In genomic region chrX:46626566-46626965, GRCh38 we compare ENCODE assay signal across 13 cellular contexts. TPM values are rescaled to one million over a fixed set of nuclear protein-coding genes. Genes with fewer than 3 reads are reported as not detected.
DNase-seq lines count a peak whose midpoint lies in the region; ATAC-seq and TF ChIP-seq lines count a peak whose summit lies in the region.
"Had no signal": no experiment of that assay in that cellular context is flagged by ENCODE, and none has a peak within 500 bp of the region (broad histone marks: within the 10 kb centered on the region; RNA-seq: fewer than 3 reads in every experiment).

No MANE protein-coding gene starts in this region.

- H3K9ac ChIP-seq in Loucy (ENCODE audit: low read depth, low read length, poor library complexity, severe bottlenecking) = no peak overlapping the region

- no peak overlapping the region for H2AFZ ChIP-seq in Loucy (ENCODE audit: low read length)

- POLR2A ChIA-PET in activated CD4-positive, alpha-beta T cell treated with anti-CD3 and anti-CD28 coated beads for 36 hours (lab: Charles Lee) = no interaction called here

- peak; percentile 55 for DNase-seq in activated CD4-positive, alpha-beta T cell treated with anti-CD3 and anti-CD28 coated beads for 36 hours
- DNase-seq in activated CD4-positive, alpha-beta T cell treated with anti-CD3 and anti-CD28 coated beads, Interleukin-2, amount 50 U/mL, for 1 hour = no peak
- DNase-seq in activated CD4-positive, alpha-beta T cell treated with anti-CD3 and anti-CD28 coated beads, Interleukin-2, amount 50 U/mL, for 48 hours = peak; percentile 20 to 30
- DNase-seq in medulla oblongata (ENCODE audit: extremely low spot score) (peak; percentile 8), NCI-H187 treated with DMSO at 0.1 percent for 48 hours (lab: John Stamatoyannopoulos, UW) (no peak)
- DNase-seq: 8988T, amygdala, erythroblast, islet precursor cell, NCI-H345 had no signal

- no peaks in the 10 kb centered on the region for H3K36me3 ChIP-seq in Loucy (ENCODE audit: insufficient read depth, low read length)

- intact Hi-C loops in activated CD4-positive, alpha-beta T cell treated with anti-CD3 and anti-CD28 coated beads for 36 hours (cut with DNase I, micrococcal nuclease) = loop anchor here (2.0 to 5.0 kb wide), 2 partner anchors 39 to 40 kb away; no protein-coding TSS in a partner anchor

- TF ChIP-seq CTCF in Loucy (conservative IDR thresholded peaks at IDR 0.05; ENCODE audit: low read length) = no peak

- ATAC-seq in activated CD4-positive, alpha-beta T cell treated with anti-CD3 and anti-CD28 coated beads for 36 hours = peak; percentile 84
- no peak for ATAC-seq in HG03280 (IDR thresholded peaks at IDR 0.05; ENCODE audit: unreplicated experiment)
- no peak for ATAC-seq in GM18511 (IDR thresholded peaks at IDR 0.05; ENCODE audit: unreplicated experiment)

- H3K9me3 Mint-ChIP-seq in activated CD4-positive, alpha-beta T cell treated with anti-CD3 and anti-CD28 coated beads for 36 hours (ENCODE audit: low read depth) = no peaks in the 10 kb centered on the region

- H3K4me3 ChIP-seq in Loucy (ENCODE audit: low read length, poor library complexity, severe bottlenecking) = no peak overlapping the region

- H3K4me2 ChIP-seq in Loucy (ENCODE audit: low read depth, low read length, poor library complexity, severe bottlenecking) = peak overlapping the region; percentile 38

- H3K27me3 Mint-ChIP-seq in activated CD4-positive, alpha-beta T cell treated with anti-CD3 and anti-CD28 coated beads for 36 hours = no peaks in the 10 kb centered on the region

- H3K9me2 ChIP-seq in Loucy (replicated peaks; ENCODE audit: low read depth, low read length) = no peaks in the 10 kb centered on the region

- no peaks in the 10 kb centered on the region for H3F3A ChIP-seq in Loucy (ENCODE audit: low read depth)

- CTCF ChIA-PET in activated CD4-positive, alpha-beta T cell treated with anti-CD3 and anti-CD28 coated beads for 36 hours (lab: Charles Lee) = interaction anchor here (0.6 kb wide), 1 partner anchor 46 kb away, joined by 3 read pairs; no protein-coding TSS in a partner anchor

- peak overlapping the region; percentile 20 for H3K27ac Mint-ChIP-seq in activated CD4-positive, alpha-beta T cell treated with anti-CD3 and anti-CD28 coated beads for 36 hours

- no peaks in the 10 kb centered on the region for H3K9me3 ChIP-seq in Loucy (ENCODE audit: insufficient read depth, low read depth, low read length)

- peaks cover 39% of the 10 kb centered on the region for H3K36me3 Mint-ChIP-seq in activated CD4-positive, alpha-beta T cell treated with anti-CD3 and anti-CD28 coated beads for 36 hours (ENCODE audit: low read depth)

- peaks cover 24% of the 10 kb centered on the region for H3K4me1 ChIP-seq in Loucy (ENCODE audit: insufficient read depth, low read length, poor library complexity, severe bottlenecking)

- H4K20me1 ChIP-seq in Loucy (ENCODE audit: insufficient read depth, low read length, poor library complexity, severe bottlenecking) = no peaks in the 10 kb centered on the region

- no peaks in the 10 kb centered on the region for H3K27me3 ChIP-seq in Loucy (ENCODE audit: insufficient read depth, low read length, poor library complexity, severe bottlenecking)

- peaks cover 37% of the 10 kb centered on the region for H3K4me1 Mint-ChIP-seq in activated CD4-positive, alpha-beta T cell treated with anti-CD3 and anti-CD28 coated beads for 36 hours

- no peaks in the 10 kb centered on the region for H3K79me2 ChIP-seq in Loucy (ENCODE audit: insufficient read depth, low read length)

- H3K4me3 Mint-ChIP-seq in activated CD4-positive, alpha-beta T cell treated with anti-CD3 and anti-CD28 coated beads for 36 hours = no peak overlapping the region

RNA-seq across cellular contexts. Expression of gene CHST7, which starts 53.0 kb away (rescaled TPM):
- total RNA-seq in activated CD4-positive, alpha-beta T cell treated with anti-CD3 and anti-CD28 coated beads for 36 hours = 1 to 10 TPM; 2.0 to 2.5 TPM

Comparison
In these comparisons a context has a peak if more than half of its experiments do, and no peak if none do; other contexts are left out.
1. DNase-seq: peak in activated CD4-positive, alpha-beta T cell treated with anti-CD3 and anti-CD28 coated beads for 36 hours (single experiment), activated CD4-positive, alpha-beta T cell treated with anti-CD3 and anti-CD28 coated beads, Interleukin-2, amount 50 U/mL, for 48 hours (2 of 2) and medulla oblongata (single experiment); none in activated CD4-positive, alpha-beta T cell treated with anti-CD3 and anti-CD28 coated beads, Interleukin-2, amount 50 U/mL, for 1 hour (single experiment) and NCI-H187 treated with DMSO at 0.1 percent for 48 hours (single experiment).